Comparison of ENCODE assay signal across 24 cellular contexts in genomic region chr3:24763421-24763820, GRCh38.
DNase-seq lines count a peak whose midpoint lies in the region; ATAC-seq and TF ChIP-seq lines count a peak whose summit lies in the region.
"Had no signal": no experiment of that assay in that cellular context is flagged by ENCODE, and none has a peak within 500 bp of the region (broad histone marks: within the 10 kb centered on the region; RNA-seq: fewer than 3 reads in every experiment).

No MANE protein-coding gene starts in this region.

- POLR2A ChIA-PET in PC-3 (lab: Charles Lee; ENCODE audit: unreplicated experiment): no interaction called here

- no peaks in the 10 kb centered on the region for H3K9me3 ChIP-seq in PC-3 (ENCODE audit: low read length)
- H3K9me3 ChIP-seq: stomach, transverse colon had no signal

- H3K4me3 ChIP-seq in PC-3 (ENCODE audit: low read length) (no peak overlapping the region), epithelial cell of esophagus (ENCODE audit: low read length) (no peak overlapping the region)
- H3K4me3 ChIP-seq: stomach, transverse colon had no signal

- DNase-seq in EL (peak; percentile 34), PC-3 (peak; percentile 70), epithelial cell of esophagus (ENCODE audit: low read depth) (peak; percentile 29), type B pancreatic cell (ENCODE audit: extremely low spot score, unreplicated experiment) (no peak)
- no peak for DNase-seq in central memory CD4-positive, alpha-beta T cell
- DNase-seq in stimulated activated effector memory CD8-positive, alpha-beta T cell treated with anti-CD3 and anti-CD28 coated beads, Interleukin-12 subunit alpha, Interleukin-12 subunit beta, amount 100 ng/mL, for 72 hours (ENCODE audit: low spot score in 2 of 2): no peak
- DNase-seq: ACHN; activated CD4-positive, CD25-positive, alpha-beta regulatory T cell treated with anti-CD3 and anti-CD28 coated beads, Interleukin-2, amount 50 U/mL, for 72 hours; activated CD8-positive, alpha-beta T cell treated with anti-CD3 and anti-CD28 coated beads, Interleukin-2, amount 10 ng/mL, durations not matched to agents 7 days and 5 days; activated gamma-delta T cell treated with Interleukin-2 at 50 U/mL for 16 hours; activated T-cell treated with anti-CD3 and anti-CD28 coated beads, Interleukin-2, amount 50 U/mL, for 1 hour; cerebellar nuclear complex; effector memory CD4-positive, alpha-beta T cell; HCEC 1CT; KBM-7; MV-4-11; naive B cell; retina; stomach; transverse colon had no signal

- no peak overlapping the region for H2AFZ ChIP-seq in PC-3 (ENCODE audit: low read length)

- H3K27ac Mint-ChIP-seq in nephron (peak overlapping the region; percentile 81 to 93 (median 93)), type B pancreatic cell (no peak overlapping the region)
- no peak overlapping the region for H3K27ac Mint-ChIP-seq in stimulated activated effector memory CD8-positive, alpha-beta T cell treated with anti-CD3 and anti-CD28 coated beads, Interleukin-12 subunit alpha, Interleukin-12 subunit beta, amount 100 ng/mL, for 72 hours
- H3K27ac Mint-ChIP-seq: activated CD8-positive, alpha-beta T cell treated with anti-CD3 and anti-CD28 coated beads, Interleukin-2, amount 10 ng/mL, durations not matched to agents 7 days and 5 days had no signal

- H3K9ac ChIP-seq in PC-3 (ENCODE audit: low read length): no peak overlapping the region

- H3K79me2 ChIP-seq in PC-3 (ENCODE audit: low read length): no peaks in the 10 kb centered on the region

- H3K27ac ChIP-seq in PC-3 (ENCODE audit: low read length): no peak overlapping the region
- H3K27ac ChIP-seq: C4-2B, stomach, transverse colon had no signal

- H3K4me1 Mint-ChIP-seq in nephron (peaks cover 38% of the 10 kb centered on the region), type B pancreatic cell (ENCODE audit: unreplicated experiment) (peaks cover 12% of the 10 kb centered on the region)
- H3K4me1 Mint-ChIP-seq in stimulated activated effector memory CD8-positive, alpha-beta T cell treated with anti-CD3 and anti-CD28 coated beads, Interleukin-12 subunit alpha, Interleukin-12 subunit beta, amount 100 ng/mL, for 72 hours: no peaks in the 10 kb centered on the region
- H3K4me1 Mint-ChIP-seq: naive B cell had no signal

- H3K9me2 ChIP-seq in PC-3 (replicated peaks; ENCODE audit: low read length): no peaks in the 10 kb centered on the region

- CTCF ChIA-PET in PC-3 (lab: Charles Lee): interaction anchor here (0.6 kb wide), 1 partner anchor 762 kb away, joined by 7 read pairs; no protein-coding TSS in a partner anchor

- H3K36me3 ChIP-seq in PC-3 (ENCODE audit: low read depth, low read length): no peaks in the 10 kb centered on the region
- H3K36me3 ChIP-seq: stomach, transverse colon had no signal

- no peaks in the 10 kb centered on the region for H3K36me3 Mint-ChIP-seq in nephron (ENCODE audit: low read depth)
- no peaks in the 10 kb centered on the region for H3K36me3 Mint-ChIP-seq in type B pancreatic cell
- no peaks in the 10 kb centered on the region for H3K36me3 Mint-ChIP-seq in stimulated activated effector memory CD8-positive, alpha-beta T cell treated with anti-CD3 and anti-CD28 coated beads, Interleukin-12 subunit alpha, Interleukin-12 subunit beta, amount 100 ng/mL, for 72 hours
- H3K36me3 Mint-ChIP-seq: naive B cell had no signal

- ATAC-seq in PC-3: no peak
- ATAC-seq in activated CD4-positive, CD25-positive, alpha-beta regulatory T cell treated with anti-CD3 and anti-CD28 coated beads, Interleukin-2, amount 50 U/mL, for 24 hours: no peak
- no peak for ATAC-seq in stimulated activated effector memory CD8-positive, alpha-beta T cell treated with anti-CD3 and anti-CD28 coated beads, Interleukin-12 subunit alpha, Interleukin-12 subunit beta, amount 100 ng/mL, for 72 hours
- ATAC-seq: activated CD8-positive, alpha-beta T cell treated with anti-CD3 and anti-CD28 coated beads, Interleukin-2, amount 10 ng/mL, durations not matched to agents 7 days and 5 days; esophagus mucosa had no signal

- H3K27me3 Mint-ChIP-seq in nephron (ENCODE audit: low read depth) (no peaks in the 10 kb centered on the region), type B pancreatic cell (no peaks in the 10 kb centered on the region)
- H3K27me3 Mint-ChIP-seq: naive B cell had no signal

- no peak overlapping the region for H3K4me3 Mint-ChIP-seq in nephron
- no peak overlapping the region for H3K4me3 Mint-ChIP-seq in type B pancreatic cell
- no peak overlapping the region for H3K4me3 Mint-ChIP-seq in stimulated activated effector memory CD8-positive, alpha-beta T cell treated with anti-CD3 and anti-CD28 coated beads, Interleukin-12 subunit alpha, Interleukin-12 subunit beta, amount 100 ng/mL, for 72 hours
- H3K4me3 Mint-ChIP-seq: activated CD8-positive, alpha-beta T cell treated with anti-CD3 and anti-CD28 coated beads, Interleukin-2, amount 10 ng/mL, durations not matched to agents 7 days and 5 days; naive B cell had no signal

- peaks cover 56% of the 10 kb centered on the region for H3K27me3 ChIP-seq in PC-3 (ENCODE audit: low read length)
- H3K27me3 ChIP-seq: stomach, transverse colon had no signal

- intact Hi-C loops in PC-3 (cut with micrococcal nuclease): no loop called here

- no peaks in the 10 kb centered on the region for H4K20me1 ChIP-seq in PC-3 (ENCODE audit: low read length)

- H3K4me1 ChIP-seq in PC-3 (ENCODE audit: insufficient read depth, low read length): no peaks in the 10 kb centered on the region; the same call in 1 of the 2 replicates
- H3K4me1 ChIP-seq: stomach, transverse colon had no signal

- H3F3A ChIP-seq in PC-3 (ENCODE audit: low read length, unreplicated experiment): no peaks in the 10 kb centered on the region

- no peak overlapping the region for H3K4me2 ChIP-seq in PC-3 (ENCODE audit: low read length)

- BruUV-seq in PC-3 (replicated peaks; lab: Mats Ljungman, UMichigan): no TSS peak

- no peaks in the 10 kb centered on the region for H3K9me3 Mint-ChIP-seq in nephron
- no peaks in the 10 kb centered on the region for H3K9me3 Mint-ChIP-seq in type B pancreatic cell
- peaks cover 9% of the 10 kb centered on the region for H3K9me3 Mint-ChIP-seq in stimulated activated effector memory CD8-positive, alpha-beta T cell treated with anti-CD3 and anti-CD28 coated beads, Interleukin-12 subunit alpha, Interleukin-12 subunit beta, amount 100 ng/mL, for 72 hours

- no peak for TF ChIP-seq CTCF in PC-3 (conservative IDR thresholded peaks at IDR 0.05; ENCODE audit: low read depth, low read length)
- TF ChIP-seq CTCF in epithelial cell of esophagus (IDR thresholded peaks at IDR 0.05; ENCODE audit: insufficient read depth, low read depth, low read length, missing control alignments): no peak
- no peak for TF ChIP-seq CTCF in nephron (IDR thresholded peaks at IDR 0.05; ENCODE audit: unreplicated experiment in 3 of 3)
- TF ChIP-seq CTCF in type B pancreatic cell (conservative IDR thresholded peaks at IDR 0.05): no peak

Comparison
In these comparisons a context has a peak if more than half of its experiments do, and no peak if none do; other contexts are left out.
1. DNase-seq: peak in EL (single experiment), PC-3 (single experiment) and epithelial cell of esophagus (single experiment); none in type B pancreatic cell (single experiment), central memory CD4-positive, alpha-beta T cell (single experiment) and stimulated activated effector memory CD8-positive, alpha-beta T cell treated with anti-CD3 and anti-CD28 coated beads, Interleukin-12 subunit alpha, Interleukin-12 subunit beta, amount 100 ng/mL, for 72 hours (0 of 2).
2. H3K27ac Mint-ChIP-seq: peak in nephron (3 of 3); none in type B pancreatic cell (single experiment) and stimulated activated effector memory CD8-positive, alpha-beta T cell treated with anti-CD3 and anti-CD28 coated beads, Interleukin-12 subunit alpha, Interleukin-12 subunit beta, amount 100 ng/mL, for 72 hours (single experiment).